In genomic region chr13:94309997-94310842, GRCh38 we compare ENCODE assay signal across 13 cellular contexts.
DNase-seq lines count a peak whose midpoint lies in the region; ATAC-seq, FAIRE-seq and TF ChIP-seq lines count a peak whose summit lies in the region.
"Had no signal": no experiment of that assay in that cellular context is flagged by ENCODE, and none has a peak within 500 bp of the region (broad histone marks: within the 10 kb centered on the region; RNA-seq: fewer than 3 reads in every experiment).

No MANE protein-coding gene starts in this region.

- no peak overlapping the region for H3K4me3 ChIP-seq in astrocyte of the spinal cord (ENCODE audit: low read depth, low read length)

- DNase-seq in Right ventricle myocardium superior (no peak), Right ventricle myocardium inferior (ENCODE audit: missing footprints) (no peak), astrocyte of the spinal cord (ENCODE audit: low read depth, low spot score) (peak; percentile 76), hepatic stellate cell (ENCODE audit: low spot score) (peak; percentile 72), urothelium cell line (ENCODE audit: low spot score) (peak; percentile 63)
- DNase-seq: cerebellar nuclear complex; NCI-H526 treated with DMSO at 0.1 percent for 48 hours; stimulated activated CD4-positive, alpha-beta T cell treated with anti-CD3 and anti-CD28 coated beads, Interleukin-2, amount 100 ng/mL, for 24 hours; stimulated activated naive CD8-positive, alpha-beta T cell treated with anti-CD3 and anti-CD28 coated beads, Interleukin-15, amount 100 ng/mL, for 72 hours had no signal

- in situ Hi-C loops in astrocyte of the spinal cord (cut with HindIII; ENCODE audit: low sequenced_read_pairs): no loop called here

- no peak for TF ChIP-seq CTCF in astrocyte of the spinal cord (IDR thresholded peaks at IDR 0.05; ENCODE audit: low read depth, low read length)

- intact Hi-C loops in Right ventricle myocardium superior (cut with DNase I): no loop called here
- intact Hi-C loops in Right ventricle myocardium inferior (cut with DNase I): no loop called here

- peak; percentile 87 for FAIRE-seq in urothelium cell line (lab: Jason Lieb, UNC)

- ATAC-seq in Right ventricle myocardium superior (ENCODE audit: poor library complexity): peak; percentile 52
- no peak for ATAC-seq in Right ventricle myocardium inferior
- no peak for ATAC-seq in HG03039 (IDR thresholded peaks at IDR 0.05; ENCODE audit: unreplicated experiment)
- no peak for ATAC-seq in GM21786 (IDR thresholded peaks at IDR 0.05; ENCODE audit: unreplicated experiment)
- ATAC-seq in HG03520 (IDR thresholded peaks at IDR 0.05; ENCODE audit: unreplicated experiment): no peak
- ATAC-seq: HCT116; stimulated activated naive CD8-positive, alpha-beta T cell treated with anti-CD3 and anti-CD28 coated beads, Interleukin-15, amount 100 ng/mL, for 72 hours had no signal

Comparison
In these comparisons a context has a peak if more than half of its experiments do, and no peak if none do; other contexts are left out.
1. DNase-seq: peak in astrocyte of the spinal cord (single experiment), hepatic stellate cell (single experiment) and urothelium cell line (single experiment); none in Right ventricle myocardium superior (single experiment) and Right ventricle myocardium inferior (single experiment).